1 cellular context compared by ENCODE assay signal in genomic region chr15:39465843-39466242, GRCh38.
TF ChIP-seq lines count a peak whose summit lies in the region.

No MANE protein-coding gene starts in this region.

TF ChIP-seq in H1, 55 proteins besides CTCF, POLR2A, EP300 and RAD21:
- TF ChIP-seq POLR2AphosphoS5 (IDR thresholded peaks at IDR 0.05; ENCODE audit: low read depth, low read length) (no peak), SP2 (IDR thresholded peaks at IDR 0.05; ENCODE audit: low read length) (no peak), CTBP2 (IDR thresholded peaks at IDR 0.05; ENCODE audit: borderline replicate concordance, insufficient read depth, insufficient read length, low read length) (no peak), HDAC6 (IDR thresholded peaks at IDR 0.05; ENCODE audit: low read depth, low read length) (no peak), SP4 (IDR thresholded peaks at IDR 0.05; ENCODE audit: low read length) (no peak), TAF1 (IDR thresholded peaks at IDR 0.05; ENCODE audit: low read depth, low read length) (no peak), CHD2 (IDR thresholded peaks at IDR 0.05; ENCODE audit: low read length) (no peak), TEAD4 (IDR thresholded peaks at IDR 0.05; ENCODE audit: low read depth, low read length) (no peak), SP1 (IDR thresholded peaks at IDR 0.05; ENCODE audit: low read depth, low read length) (no peak), TCF12 (IDR thresholded peaks at IDR 0.05; ENCODE audit: low read depth, low read length) (no peak), EZH2 (IDR thresholded peaks at IDR 0.05; ENCODE audit: low read depth, low read length, severe bottlenecking) (no peak), RNF2 (IDR thresholded peaks at IDR 0.05; ENCODE audit: borderline replicate concordance, low read depth, low read length, missing control alignments, poor library complexity, severe bottlenecking) (no peak), GABPA (IDR thresholded peaks at IDR 0.05; ENCODE audit: borderline replicate concordance, insufficient read depth, low read length) (no peak), ATF3 (IDR thresholded peaks at IDR 0.05; ENCODE audit: insufficient read depth, low read depth, low read length) (no peak), SIRT6 (IDR thresholded peaks at IDR 0.05; ENCODE audit: low read length) (no peak), GTF2F1 (IDR thresholded peaks at IDR 0.05; ENCODE audit: borderline replicate concordance, low read depth, low read length) (no peak), CHD1 (IDR thresholded peaks at IDR 0.05; ENCODE audit: low read depth, low read length) (no peak), HDAC2 (IDR thresholded peaks at IDR 0.05; ENCODE audit: borderline replicate concordance in 1 of 2, low read depth in 2 of 2, low read length in 2 of 2) (no peak), CBX8 (IDR thresholded peaks at IDR 0.05; ENCODE audit: borderline replicate concordance, low read depth, low read length) (no peak)
- TF ChIP-seq, protein P1, sequence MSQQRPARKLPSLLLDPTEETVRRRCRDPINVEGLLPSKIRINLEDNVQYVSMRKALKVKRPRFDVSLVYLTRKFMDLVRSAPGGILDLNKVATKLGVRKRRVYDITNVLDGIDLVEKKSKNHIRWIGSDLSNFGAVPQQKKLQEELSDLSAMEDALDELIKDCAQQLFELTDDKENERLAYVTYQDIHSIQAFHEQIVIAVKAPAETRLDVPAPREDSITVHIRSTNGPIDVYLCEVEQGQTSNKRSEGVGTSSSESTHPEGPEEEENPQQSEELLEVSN (IDR thresholded peaks at IDR 0.05), result no peak
